9 cellular contexts compared by ENCODE assay signal in genomic region chr1:22594396-22594795, GRCh38. TPM values are rescaled to one million over a fixed set of nuclear protein-coding genes. Genes with fewer than 3 reads are reported as not detected.
"Had no signal": no experiment of that assay in that cellular context is flagged by ENCODE, and none has a peak within 500 bp of the region (broad histone marks: within the 10 kb centered on the region; RNA-seq: fewer than 3 reads in every experiment).

No MANE protein-coding gene starts in this region.

- ATAC-seq: GM12878 had no signal

- FAIRE-seq: G401.6, GM12878, GM12891, GM12892, GM18507, GM19239 had no signal

- H3K4me3 ChIP-seq: GM12878 had no signal

- DNase-seq: GDM1, GF-D8 had no signal

RNA-seq across cellular contexts. Expression of gene EPHA8, which starts 31.1 kb away (rescaled TPM):
- total RNA-seq: G401, GM12878 had no signal
- polyA plus RNA-seq: GM12878 had no signal

RNA-seq across cellular contexts. Expression of gene C1QA, which starts 42.0 kb away (rescaled TPM):
- total RNA-seq: G401 had no signal
- polyA plus RNA-seq: GM12878 had no signal

RNA-seq across cellular contexts. Expression of gene C1QC, which starts 49.0 kb away (rescaled TPM):
- total RNA-seq: G401 had no signal
- polyA plus RNA-seq: GM12878 had no signal

RNA-seq across cellular contexts. Expression of gene C1QB, which starts 58.6 kb away (rescaled TPM):
- total RNA-seq: G401 had no signal
- polyA plus RNA-seq: GM12878 had no signal
